In genomic region chrX:118345401-118346257, GRCh38 we compare ENCODE assay signal across 8 cellular contexts. TPM values are rescaled to one million over a fixed set of nuclear protein-coding genes. Genes with fewer than 3 reads are reported as not detected.
DNase-seq lines count a peak whose midpoint lies in the region; ATAC-seq and TF ChIP-seq lines count a peak whose summit lies in the region.

Gene WDR44, plus strand, starts transcription at chrX:118346106. Its CDS starts 398 bp downstream, at chrX:118346504.

- no peak for TF ChIP-seq CTCF in GM13976 (IDR thresholded peaks at IDR 0.05; ENCODE audit: borderline replicate concordance, control extremely low read depth, extremely low read depth, insufficient read depth, missing control alignments)
- TF ChIP-seq CTCF in heart left ventricle (IDR thresholded peaks at IDR 0.05), result no peak
- TF ChIP-seq CTCF in upper lobe of left lung (IDR thresholded peaks at IDR 0.05), result no peak

- intact Hi-C loops in T-helper 1 cell treated with Interleukin-12 subunit alpha and Interleukin-12 subunit beta and Interleukin-4 antibody, amounts not matched to agents 30 ng/mL and 1 ng/mL, for 36 hours (cut with micrococcal nuclease), result loop anchor here (1.0 to 10.0 kb wide), 9 partner anchors 97 to 1597 kb away; partner anchors contain the start of genes DOCK11, NDUFA1, NKAP and PGRMC1
- intact Hi-C loops in heart left ventricle (cut with DNase I) (loop anchor here in 1 of 10 donors (5.0 kb wide), 1 partner anchor 72 kb away; no protein-coding TSS in a partner anchor), posterior cingulate gyrus (cut with DNase I) (loop anchor here (5.0 kb wide), 1 partner anchor 257 kb away; no protein-coding TSS in a partner anchor)

- H3K4me1 ChIP-seq in heart left ventricle (peaks cover 0 to 26% (median 6%) of the 10 kb centered on the region in 12 donors), upper lobe of left lung (peaks cover 0 to 15% (median 8%) of the 10 kb centered on the region in 4 donors)

- DNase-seq in GM13976 (ENCODE audit: low spot score) (peak; percentile 90), NCI-H146 treated with DMSO at 0.1 percent for 48 hours (lab: John Stamatoyannopoulos, UW; ENCODE audit: unreplicated experiment) (peak; percentile 89), amniotic epithelial cell (ENCODE audit: low read depth) (peak; percentile 91), heart left ventricle (peak; percentile 93 to 96 (median 95)), posterior cingulate gyrus (peak; percentile 84 to 99 (median 90)), upper lobe of left lung (peak; percentile 93 to 95)

- H3K4me3 ChIP-seq in heart left ventricle (peak within 1 kb of the TSS; percentile 49 to 98 (median 78)), upper lobe of left lung (peak within 1 kb of the TSS; percentile 18 to 79 (median 60))

- WGBS in heart left ventricle, 4 donors, result 0 to 44% (median 22%) methylated on average over 62 of the region's 62 CpGs
- 0 to 47% methylated on average over 1 to 57 of the region's 62 CpGs for WGBS in upper lobe of left lung, 2 donors

- no peaks in the 10 kb centered on the region for H3K36me3 ChIP-seq in heart left ventricle
- no peaks in the 10 kb centered on the region for H3K36me3 ChIP-seq in upper lobe of left lung

- ATAC-seq in HG02870 (IDR thresholded peaks at IDR 0.05; ENCODE audit: unreplicated experiment), result peak; percentile 77
- peak; percentile 98 to 99 (median 98) for ATAC-seq in heart left ventricle
- ATAC-seq in upper lobe of left lung (ENCODE audit: low FRiP score in 2 of 2), result peak; percentile 98

- TF ChIP-seq EP300 in upper lobe of left lung (IDR thresholded peaks at IDR 0.05), result no peak

- no peaks in the 10 kb centered on the region for H3K9me3 ChIP-seq in heart left ventricle
- no peaks in the 10 kb centered on the region for H3K9me3 ChIP-seq in upper lobe of left lung

- H3K27ac ChIP-seq in heart left ventricle (peak within 1 kb of the TSS; percentile 82 to 98 (median 92)), upper lobe of left lung (peak within 1 kb of the TSS; percentile 91 to 93 (median 92))

- H3K27me3 ChIP-seq in heart left ventricle (no peaks in the 10 kb centered on the region), upper lobe of left lung (no peaks in the 10 kb centered on the region)

- TF ChIP-seq POLR2A in heart left ventricle (IDR thresholded peaks at IDR 0.05), result peak in 1 of 2 donors; percentile 63
- TF ChIP-seq POLR2A in upper lobe of left lung (IDR thresholded peaks at IDR 0.05), result peak in 3 of 4 donors; percentile 28 to 82 (median 59)

- in situ Hi-C loops in GM13976 (cut with MboI; ENCODE audit: low sequenced_read_pairs, unreplicated experiment), result no loop called here

RNA-seq across cellular contexts. Expression of gene WDR44, which starts in this region (rescaled TPM):
- 15.3 and 15.9 TPM in 2 replicates for total RNA-seq in T-helper 1 cell treated with Interleukin-12 subunit alpha and Interleukin-12 subunit beta and Interleukin-4 antibody, amounts not matched to agents 30 ng/mL and 1 ng/mL, for 36 hours
- total RNA-seq in heart left ventricle (10 to 100 TPM in 8 of 9 donors, 1 to 10 TPM in 1; 9.6 to 18.0 (median 14.5) TPM), upper lobe of left lung (10 to 100 TPM; 11.8 to 22.6 (median 13.9) TPM)
- 1 to 10 TPM; 3.0 to 9.1 TPM for polyA plus RNA-seq in heart left ventricle

Comparison
In these comparisons a context has a peak if more than half of its experiments do, and no peak if none do; other contexts are left out.
1. Peak in every context shown above with its lines: DNase-seq, ATAC-seq, H3K4me3 ChIP-seq and H3K27ac ChIP-seq.